11 cellular contexts compared by ENCODE assay signal in genomic region chr13:82522872-82523271, GRCh38.
"Had no signal": no experiment of that assay in that cellular context is flagged by ENCODE, and none has a peak within 500 bp of the region (broad histone marks: within the 10 kb centered on the region; RNA-seq: fewer than 3 reads in every experiment).

No MANE protein-coding gene starts in this region.

- FAIRE-seq: H1, H54 had no signal

- H3K9me3 Mint-ChIP-seq: GM23338, H9, HFFc6 had no signal

- H3K4me3 Mint-ChIP-seq: GM23338, H9, HFFc6 had no signal

- H3K27ac ChIP-seq: GM23248 had no signal

- ATAC-seq: GM23338, HCT116 had no signal

- H3K4me1 ChIP-seq: HAP-1 had no signal

- H3K9me3 ChIP-seq: HAP-1 had no signal

- H3K4me3 ChIP-seq: GM23248, GM23338, HAP-1 had no signal

- DNase-seq: GM23248, GOT3, H7, H9, HCEC 1CT, HFFc6 had no signal

- H3K4me1 Mint-ChIP-seq: GM23338, H9 had no signal

- H3K36me3 ChIP-seq: HAP-1 had no signal

- H3K27ac Mint-ChIP-seq: GM23338, H9, HFFc6 had no signal
